In genomic region chr2:195536863-195537262, GRCh38 we compare ENCODE assay signal across 18 cellular contexts.
A peak's percentile ranks its signal among the peaks of the same experiment; 100 is the strongest.
DNase-seq lines count a peak whose midpoint lies in the region; ATAC-seq, FAIRE-seq and TF ChIP-seq lines count a peak whose summit lies in the region.
"Had no signal": no experiment of that assay in that cellular context is flagged by ENCODE, and none has a peak within 500 bp of the region (broad histone marks: within the 10 kb centered on the region; RNA-seq: fewer than 3 reads in every experiment).

No MANE protein-coding gene starts in this region.

- CTCF ChIA-PET in activated CD8-positive, alpha-beta memory T cell treated with anti-CD3 and anti-CD28 coated beads, Interleukin-2, amount 10 ng/mL, durations not matched to agents 7 days and 5 days (lab: Charles Lee) = interaction anchor here (1.0 to 6.8 kb wide), 6 partner anchors 16 to 123 kb away, joined by 3 to 43 read pairs (median 5); partner anchors contain the start of gene SLC39A10
- CTCF ChIA-PET in K562 (lab: Yijun Ruan, JAX; ENCODE audit: low intra/inter-chr PET ratio) = no interaction called here

- H3K9me3 ChIP-seq in K562 (replicated peaks; ENCODE audit: control insufficient read depth, insufficient read depth, low read depth, low read length) (no peaks in the 10 kb centered on the region), spleen (no peaks in the 10 kb centered on the region)
- H3K9me3 ChIP-seq: sigmoid colon had no signal

- H3K9me3 Mint-ChIP-seq in activated CD8-positive, alpha-beta memory T cell treated with anti-CD3 and anti-CD28 coated beads, Interleukin-2, amount 10 ng/mL, durations not matched to agents 7 days and 5 days (ENCODE audit: low read depth) = peaks cover 7% of the 10 kb centered on the region

- no peak overlapping the region for H3K4me2 ChIP-seq in K562 (ENCODE audit: insufficient read depth, low read length)

- peak overlapping the region; percentile 75 for H2AFZ ChIP-seq in K562 (ENCODE audit: low read depth, low read length)

- whole genome bisulfite sequencing in K562 (ENCODE audit: insufficient coverage, low coverage, missing lambda C conversion rate) = 14% methylated on average over 2 of the region's 2 CpGs
- 54 to 70% (median 63%) methylated on average over 2 of the region's 2 CpGs for WGBS in spleen, 5 donors

- TF ChIP-seq CTCF in NB4 (IDR thresholded peaks at IDR 0.05; ENCODE audit: low read depth, low read length) (no peak), K562 (IDR thresholded peaks at IDR 0.05 in 2 of 3, conservative IDR thresholded peaks at IDR 0.05 in 1 of 3; ENCODE audit: insufficient read depth in 2 of 3, low read depth in 1 of 3, low read length in 3 of 3) (no peak), spleen (IDR thresholded peaks at IDR 0.05 in 8 of 11, conservative IDR thresholded peaks at IDR 0.05 in 3 of 11) (no peak)

- BruUV-seq in K562 (replicated peaks; lab: Mats Ljungman, UMichigan) = no TSS peak

- H4K20me1 ChIP-seq in K562 (replicated peaks; ENCODE audit: control insufficient read depth, insufficient read depth, low read length) = no peaks in the 10 kb centered on the region

- no peak for TF ChIP-seq EP300 in K562 (IDR thresholded peaks at IDR 0.05; ENCODE audit: low read length)

- H3K27me3 Mint-ChIP-seq in activated CD8-positive, alpha-beta memory T cell treated with anti-CD3 and anti-CD28 coated beads, Interleukin-2, amount 10 ng/mL, durations not matched to agents 7 days and 5 days = no peaks in the 10 kb centered on the region

- peaks cover 79% of the 10 kb centered on the region for H3K4me1 Mint-ChIP-seq in activated CD8-positive, alpha-beta memory T cell treated with anti-CD3 and anti-CD28 coated beads, Interleukin-2, amount 10 ng/mL, durations not matched to agents 7 days and 5 days

- no peak for ATAC-seq in activated CD8-positive, alpha-beta memory T cell treated with anti-CD3 and anti-CD28 coated beads, Interleukin-2, amount 10 ng/mL, durations not matched to agents 7 days and 5 days
- ATAC-seq in K562 = 0 out of 3 replicates have a peak, but pooled peaks have one; percentile 8
- ATAC-seq in HG03460 (IDR thresholded peaks at IDR 0.05; ENCODE audit: unreplicated experiment) = no peak
- ATAC-seq: Panc1 had no signal

- peak overlapping the region; percentile 35 for H3K4me3 ChIP-seq in NB4 (ENCODE audit: low read depth, low read length)
- no peak overlapping the region for H3K4me3 ChIP-seq in K562
- no peak overlapping the region for H3K4me3 ChIP-seq in spleen
- H3K4me3 ChIP-seq: cardiac muscle cell, sigmoid colon had no signal

- TF ChIP-seq RAD21 in K562 (CRISPR knock-in tag; conservative IDR thresholded peaks at IDR 0.05 in 1 of 2, IDR thresholded peaks at IDR 0.05 in 1 of 2) = no peak

- H3K27ac ChIP-seq in K562 (ENCODE audit: extremely low read depth, low read depth, low read length) = peak overlapping the region; percentile 40; the same call in 2 of the 3 replicates
- H3K27ac ChIP-seq in spleen = peak overlapping the region; percentile 62 to 88 (median 75)
- H3K27ac ChIP-seq: cardiac muscle cell, sigmoid colon had no signal

- H3K36me3 ChIP-seq in K562 (ENCODE audit: control insufficient read depth, insufficient read depth, low read length) (no peaks in the 10 kb centered on the region), spleen (no peaks in the 10 kb centered on the region)
- H3K36me3 ChIP-seq: cardiac muscle cell, sigmoid colon had no signal

- no peak overlapping the region; a peak in 2 of 4 replicates for H3K9ac ChIP-seq in K562 (ENCODE audit: insufficient read depth in 1 of 2, low read depth in 2 of 2, low read length in 2 of 2)

- peaks cover 33% of the 10 kb centered on the region for H3K36me3 Mint-ChIP-seq in activated CD8-positive, alpha-beta memory T cell treated with anti-CD3 and anti-CD28 coated beads, Interleukin-2, amount 10 ng/mL, durations not matched to agents 7 days and 5 days

- H3K4me3 Mint-ChIP-seq in activated CD8-positive, alpha-beta memory T cell treated with anti-CD3 and anti-CD28 coated beads, Interleukin-2, amount 10 ng/mL, durations not matched to agents 7 days and 5 days = peak overlapping the region; percentile 14

- peak overlapping the region; percentile 96 for H3K27ac Mint-ChIP-seq in activated CD8-positive, alpha-beta memory T cell treated with anti-CD3 and anti-CD28 coated beads, Interleukin-2, amount 10 ng/mL, durations not matched to agents 7 days and 5 days

- DNase-seq in activated CD8-positive, alpha-beta memory T cell treated with anti-CD3 and anti-CD28 coated beads, Interleukin-2, amount 10 ng/mL, durations not matched to agents 7 days and 5 days = no peak
- no peak for DNase-seq in activated CD8-positive, alpha-beta memory T cell treated with anti-CD3 and anti-CD28 coated beads, Interleukin-2, amount 50 U/mL, for 48 hours
- DNase-seq in NB4 (ENCODE audit: low read depth) = peak; percentile 66
- DNase-seq in K562 (ENCODE audit: extremely low read depth in 1 of 4, low spot score in 3 of 4) = no peak
- no peak for DNase-seq in spleen
- DNase-seq in HK-2 (ENCODE audit: unreplicated experiment) = no peak
- DNase-seq in SHP77 (lab: John Stamatoyannopoulos, UW) = no peak
- DNase-seq: ACHN, foreskin melanocyte, NCI-H187, NCI-H526, sigmoid colon, SW 1271 had no signal

- intact Hi-C loops in K562 (cut with micrococcal nuclease) = loop anchor here (2.0 to 10.0 kb wide), 2 partner anchors 120 to 528 kb away; partner anchors contain the start of genes DNAH7 and SLC39A10
- intact Hi-C loops in spleen (cut with DNase I; ENCODE audit: low total_unique reads) = no loop called here

- in situ Hi-C loops in K562 (cut with MboI) = no loop called here

- H3K9me1 ChIP-seq in K562 (ENCODE audit: control insufficient read depth, insufficient read depth, low read length) = no peaks in the 10 kb centered on the region

- no peaks in the 10 kb centered on the region for H3K79me2 ChIP-seq in K562 (ENCODE audit: control insufficient read depth, insufficient read depth, low read length)

- H3K27me3 ChIP-seq in K562 (ENCODE audit: control insufficient read depth in 2 of 2, insufficient read depth in 2 of 2, low read length in 2 of 2) = no peaks in the 10 kb centered on the region
- no peaks in the 10 kb centered on the region for H3K27me3 ChIP-seq in spleen (replicated peaks in 1 of 7)
- H3K27me3 ChIP-seq: cardiac muscle cell, sigmoid colon had no signal

- POLR2A ChIA-PET in K562 (lab: Yijun Ruan, JAX) = interaction anchor here (0.6 kb wide), 1 partner anchor 64 kb away, joined by 3 read pairs; no protein-coding TSS in a partner anchor

- peak; percentile 72 for FAIRE-seq in K562 (lab: Jason Lieb, UNC)
- FAIRE-seq: endometrium, urothelium cell line had no signal

- TF ChIP-seq POLR2A in NB4 (IDR thresholded peaks at IDR 0.05; ENCODE audit: extremely low read depth, insufficient read length) (no peak), K562 (conservative IDR thresholded peaks at IDR 0.05) (no peak), spleen (IDR thresholded peaks at IDR 0.05) (no peak)

- H3K4me1 ChIP-seq in K562 (replicated peaks in 1 of 2; ENCODE audit: control insufficient read depth in 2 of 2, insufficient read depth in 2 of 2, low read length in 2 of 2) (peaks cover 10 to 49% of the 10 kb centered on the region in 2 experiments), spleen (peaks cover 43 to 77% (median 51%) of the 10 kb centered on the region in 6 donors)

TF ChIP-seq in K562, 482 proteins besides CTCF, POLR2A, EP300 and RAD21 (continues in another document):
- no peak for TF ChIP-seq HDGF (IDR thresholded peaks at IDR 0.05)
- TF ChIP-seq C11orf30 (IDR thresholded peaks at IDR 0.05; ENCODE audit: low read depth) = no peak
- no peak for TF ChIP-seq ZBTB8A (IDR thresholded peaks at IDR 0.05; ENCODE audit: partially characterized antibody)
- no peak for TF ChIP-seq BRD4 (IDR thresholded peaks at IDR 0.05)
- no peak for TF ChIP-seq REST (CRISPR knock-in tag; IDR thresholded peaks at IDR 0.05; ENCODE audit: low read depth)
- TF ChIP-seq STAT5A (IDR thresholded peaks at IDR 0.05; ENCODE audit: borderline replicate concordance, low read length) = no peak
